1 cellular context compared by ENCODE assay signal in genomic region chr10:110336111-110336721, GRCh38.
TF ChIP-seq lines count a peak whose summit lies in the region.

No MANE protein-coding gene starts in this region.

TF ChIP-seq in HEK293, 187 proteins besides CTCF, POLR2A, EP300 and RAD21 (continued from another document and continues in another):
- TF ChIP-seq ZNF280D (tag by site-specific recombination; IDR thresholded peaks at IDR 0.05) (no peak), ZNF114 (tag by site-specific recombination; IDR thresholded peaks at IDR 0.05) (no peak), ZNF704 (tag by site-specific recombination; IDR thresholded peaks at IDR 0.05) (no peak), BCL6B (tag by site-specific recombination; IDR thresholded peaks at IDR 0.05) (no peak), ZSCAN30 (tag by site-specific recombination; IDR thresholded peaks at IDR 0.05) (no peak), ZNF37A (tag by site-specific recombination; IDR thresholded peaks at IDR 0.05) (no peak), PRDM4 (tag by site-specific recombination; IDR thresholded peaks at IDR 0.05) (no peak), ZNF626 (tag by site-specific recombination; IDR thresholded peaks at IDR 0.05) (no peak), ZNF174 (tag by site-specific recombination; IDR thresholded peaks at IDR 0.05) (no peak), PRDM1 (tag by site-specific recombination; IDR thresholded peaks at IDR 0.05) (0 out of 2 replicates have a peak, but pooled peaks have one; percentile 15), PRDM10 (tag by site-specific recombination; IDR thresholded peaks at IDR 0.05) (peak; percentile 89), ATF2 (tag by site-specific recombination; IDR thresholded peaks at IDR 0.05; ENCODE audit: low read depth) (no peak), ZBTB44 (tag by site-specific recombination; IDR thresholded peaks at IDR 0.05) (no peak), ZNF366 (tag by site-specific recombination; conservative IDR thresholded peaks at IDR 0.05) (no peak), ZNF768 (tag by site-specific recombination; IDR thresholded peaks at IDR 0.05) (no peak), ZSCAN5A (tag by site-specific recombination; IDR thresholded peaks at IDR 0.05) (no peak), BCL11B (tag by site-specific recombination; IDR thresholded peaks at IDR 0.05; ENCODE audit: low read depth) (no peak), ZNF433 (tag by site-specific recombination; IDR thresholded peaks at IDR 0.05; ENCODE audit: low read depth) (no peak), ZNF518A (tag by site-specific recombination; conservative IDR thresholded peaks at IDR 0.05; ENCODE audit: low read depth) (no peak), MEIS1 (CRISPR knock-in tag; IDR thresholded peaks at IDR 0.05; ENCODE audit: borderline replicate concordance) (no peak), ZNF266 (tag by site-specific recombination; IDR thresholded peaks at IDR 0.05; ENCODE audit: low read depth) (no peak), ZNF571 (tag by site-specific recombination; IDR thresholded peaks at IDR 0.05) (no peak), ZBTB48 (tag by site-specific recombination; IDR thresholded peaks at IDR 0.05) (no peak), ZBTB10 (tag by site-specific recombination; IDR thresholded peaks at IDR 0.05) (no peak), REPIN1 (tag by site-specific recombination; IDR thresholded peaks at IDR 0.05; ENCODE audit: low read depth) (no peak), ZNF138 (tag by site-specific recombination; IDR thresholded peaks at IDR 0.05; ENCODE audit: borderline replicate concordance) (no peak)
